In the genomic region with DNA sequence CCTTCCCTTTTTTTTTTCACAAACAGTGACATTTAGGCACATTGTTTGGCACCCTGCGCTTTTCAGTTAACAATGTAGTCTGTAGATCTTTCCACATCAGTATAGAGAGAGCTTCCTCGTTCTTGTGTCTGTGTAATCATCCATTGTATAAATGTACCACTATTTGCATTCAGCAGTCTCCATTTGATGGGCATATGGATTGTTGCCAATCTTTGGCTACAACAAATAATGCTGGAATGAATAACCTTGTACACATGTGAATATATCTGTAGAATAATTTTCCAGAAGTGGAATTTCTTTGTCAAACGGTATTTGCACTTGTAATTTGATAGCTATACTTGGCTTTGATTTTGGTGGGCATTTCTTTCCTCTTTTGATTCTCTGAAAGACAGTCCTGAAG, we compare ENCODE assay signal across 21 cellular contexts.
"Had no signal": no experiment of that assay in that cellular context is flagged by ENCODE, and none has a peak within 500 bp of the region (broad histone marks: within the 10 kb centered on the region; RNA-seq: fewer than 3 reads in every experiment).

No MANE protein-coding gene starts in this region.

- FAIRE-seq: astrocyte had no signal

- ATAC-seq: activated naive CD4-positive, alpha-beta T cell treated with anti-CD3 and anti-CD28 coated beads, Interleukin-2, amount 50 U/mL, for 72 hours; heart right ventricle; psoas muscle; right cardiac atrium; stimulated activated naive CD8-positive, alpha-beta T cell treated with anti-CD3 and anti-CD28 coated beads, Interleukin-15, amount 100 ng/mL, for 72 hours had no signal

- H3K36me3 Mint-ChIP-seq: immature natural killer cell had no signal

- DNase-seq: activated CD4-positive, alpha-beta memory T cell treated with anti-CD3 and anti-CD28 coated beads for 36 hours; activated CD4-positive, alpha-beta T cell treated with anti-CD3 and anti-CD28 coated beads for 4 hours; activated gamma-delta T cell treated with Interleukin-2 at 50 U/mL for 16 hours; activated T-cell treated with anti-CD3 and anti-CD28 coated beads for 4 hours; adrenal gland; effector memory CD4-positive, alpha-beta T cell; esophagus squamous epithelium; heart right ventricle; immature natural killer cell; kidney glomerular epithelial cell; left ventricle myocardium inferior; psoas muscle; right cardiac atrium; stimulated activated naive CD8-positive, alpha-beta T cell treated with anti-CD3 and anti-CD28 coated beads, Interleukin-15, amount 100 ng/mL, for 72 hours; T-helper 2 cell; testis had no signal

- H3K4me1 Mint-ChIP-seq: immature natural killer cell had no signal

- H3K4me3 Mint-ChIP-seq: activated CD4-positive, alpha-beta memory T cell treated with anti-CD3 and anti-CD28 coated beads for 36 hours; activated T-helper 1 cell treated with anti-CD3 and anti-CD28 coated beads, Interleukin-12 subunit alpha, Interleukin-12 subunit beta, Interleukin-2, Interleukin-4 antibody, amounts not matched to agents 30 ng/mL and 10 ng/mL and 1 ng/mL, durations not matched to agents 14 hours and 24 hours and 36 hours; dendritic cell treated with granulocyte-macrophage colony-stimulating factor and Interleukin-4, amounts not matched to agents 40 ng/mL and 50 ng/mL, for 4 days; immature natural killer cell; neural crest cell; stimulated activated naive CD8-positive, alpha-beta T cell treated with anti-CD3 and anti-CD28 coated beads, Interleukin-15, amount 100 ng/mL, for 72 hours had no signal

- H3K27ac Mint-ChIP-seq: activated CD4-positive, alpha-beta memory T cell treated with anti-CD3 and anti-CD28 coated beads for 36 hours; activated naive CD4-positive, alpha-beta T cell treated with anti-CD3 and anti-CD28 coated beads, Interleukin-2, amount 50 U/mL, for 72 hours; activated T-helper 1 cell treated with anti-CD3 and anti-CD28 coated beads, Interleukin-12 subunit alpha, Interleukin-12 subunit beta, Interleukin-2, Interleukin-4 antibody, amounts not matched to agents 30 ng/mL and 10 ng/mL and 1 ng/mL, durations not matched to agents 14 hours and 24 hours and 36 hours; dendritic cell treated with granulocyte-macrophage colony-stimulating factor and Interleukin-4, amounts not matched to agents 40 ng/mL and 50 ng/mL, for 4 days; immature natural killer cell; stimulated activated naive CD8-positive, alpha-beta T cell treated with anti-CD3 and anti-CD28 coated beads, Interleukin-15, amount 100 ng/mL, for 72 hours had no signal

- H3K27ac ChIP-seq: adrenal gland, esophagus squamous epithelium, heart right ventricle, left ventricle myocardium inferior, psoas muscle, testis had no signal

- H3K27me3 Mint-ChIP-seq: activated CD4-positive, alpha-beta memory T cell treated with anti-CD3 and anti-CD28 coated beads for 36 hours had no signal

- H3K9me3 Mint-ChIP-seq: activated CD4-positive, alpha-beta memory T cell treated with anti-CD3 and anti-CD28 coated beads for 36 hours; activated T-helper 1 cell treated with anti-CD3 and anti-CD28 coated beads, Interleukin-12 subunit alpha, Interleukin-12 subunit beta, Interleukin-2, Interleukin-4 antibody, amounts not matched to agents 30 ng/mL and 10 ng/mL and 1 ng/mL, durations not matched to agents 14 hours and 24 hours and 36 hours; dendritic cell treated with granulocyte-macrophage colony-stimulating factor and Interleukin-4, amounts not matched to agents 40 ng/mL and 50 ng/mL, for 4 days; immature natural killer cell; neural crest cell had no signal
